ENCODE assay signal across 8 cellular contexts in the genomic region with DNA sequence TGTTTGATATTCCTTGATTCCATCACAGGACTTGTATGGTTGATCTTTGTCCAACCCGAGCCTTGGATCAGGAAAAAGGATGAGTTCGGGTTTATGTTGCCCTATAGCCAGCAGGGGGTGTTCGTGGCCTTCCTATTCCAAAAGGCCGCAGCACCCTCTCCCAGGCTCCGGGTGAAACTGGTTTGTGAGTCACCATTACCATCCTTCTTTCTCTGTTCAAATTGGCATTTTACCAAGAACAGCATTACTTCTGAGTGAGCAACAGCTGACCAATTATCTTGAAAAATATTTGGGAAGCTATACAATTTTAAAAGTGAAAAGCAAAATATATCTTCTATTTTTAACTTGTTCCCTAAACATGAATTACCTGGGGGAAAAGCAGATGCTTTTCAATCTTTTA. TPM values are rescaled to one million over a fixed set of nuclear protein-coding genes. Genes with fewer than 3 reads are reported as not detected.
A peak's percentile ranks its signal among the peaks of the same experiment; 100 is the strongest.
DNase-seq lines count a peak whose midpoint lies in the region; ATAC-seq, FAIRE-seq and TF ChIP-seq lines count a peak whose summit lies in the region.

No MANE protein-coding gene starts in this region.

- FAIRE-seq in bronchial epithelial cell (lab: Jason Lieb, UNC): no peak

- H3K27me3 ChIP-seq in bronchial epithelial cell (ENCODE audit: control insufficient read depth, insufficient read depth, low read length): no peaks in the 10 kb centered on the region

- ATAC-seq in GM21529 (IDR thresholded peaks at IDR 0.05; ENCODE audit: unreplicated experiment): no peak

- DNase-seq in SIG-M5 treated with dmso at 0.1 percent for 504 hours (lab: John Stamatoyannopoulos, UW; ENCODE audit: unreplicated experiment) (peak; percentile 83), SIG-M5 (lab: John Stamatoyannopoulos, UW) (no peak), NCI-H2171 (lab: John Stamatoyannopoulos, UW) (peak; percentile 48), bronchial epithelial cell (ENCODE audit: low read depth) (peak; percentile 93), iris pigment epithelial cell (ENCODE audit: low read depth) (peak; percentile 96)
- peak; percentile 26 to 28 for DNase-seq in stimulated activated CD4-positive, alpha-beta T cell treated with anti-CD3 and anti-CD28 coated beads, Interleukin-15, amount 100 ng/mL, for 1 hour (ENCODE audit: low read depth in 1 of 2, low spot score in 1 of 2)

- no peaks in the 10 kb centered on the region for H3K36me3 ChIP-seq in bronchial epithelial cell (ENCODE audit: control insufficient read depth, insufficient read depth, low read length)

- H3K4me3 ChIP-seq in WI38 (ENCODE audit: low read depth, low read length) (no peak overlapping the region), bronchial epithelial cell (ENCODE audit: low read depth, low read length) (no peak overlapping the region)

- TF ChIP-seq CTCF in WI38 (IDR thresholded peaks at IDR 0.05; ENCODE audit: low read depth, low read length) (peak; percentile 71), bronchial epithelial cell (IDR thresholded peaks at IDR 0.05; ENCODE audit: insufficient read depth, low read length, severe bottlenecking) (peak; percentile 69)

RNA-seq across cellular contexts. Expression of a gene that starts 24.3 kb away (rescaled TPM):
- not detected in 2 replicates for total RNA-seq in bronchial epithelial cell

RNA-seq across cellular contexts. Expression of a gene that starts 28.1 kb away (rescaled TPM):
- 12.9 and 29.4 TPM in 2 replicates for total RNA-seq in bronchial epithelial cell

RNA-seq across cellular contexts. Expression of a gene that starts 42.3 kb away (rescaled TPM):
- not detected in 2 replicates for total RNA-seq in bronchial epithelial cell

RNA-seq across cellular contexts. Expression of a gene that starts 57.4 kb away (rescaled TPM):
- not detected in 2 replicates for total RNA-seq in bronchial epithelial cell
